ENCODE assay signal across 13 cellular contexts in genomic region chr5:160926428-160926827, GRCh38.
DNase-seq lines count a peak whose midpoint lies in the region; ATAC-seq, FAIRE-seq and TF ChIP-seq lines count a peak whose summit lies in the region.
"Had no signal": no experiment of that assay in that cellular context is flagged by ENCODE, and none has a peak within 500 bp of the region (broad histone marks: within the 10 kb centered on the region; RNA-seq: fewer than 3 reads in every experiment).

No MANE protein-coding gene starts in this region.

- no peaks in the 10 kb centered on the region for H3K27me3 ChIP-seq in astrocyte (ENCODE audit: insufficient read depth, low read length)
- no peaks in the 10 kb centered on the region for H3K27me3 ChIP-seq in H7 (ENCODE audit: control insufficient read depth, insufficient read depth, low read length)
- H3K27me3 ChIP-seq: Peyer's patch had no signal

- H3K36me3 ChIP-seq in astrocyte (ENCODE audit: insufficient read depth, low read length): no peaks in the 10 kb centered on the region
- H3K36me3 ChIP-seq in H7 (replicated peaks; ENCODE audit: control insufficient read depth, insufficient read depth, low read length): no peaks in the 10 kb centered on the region
- H3K36me3 ChIP-seq: Peyer's patch had no signal

- DNase-seq in GM04504 (ENCODE audit: low read depth) (peak; percentile 10), NCI-H2081 treated with DMSO at 0.1 percent for 48 hours (lab: John Stamatoyannopoulos, UW) (peak; percentile 91), astrocyte (ENCODE audit: low read depth) (peak; percentile 5), H7 (no peak), T1000 (lab: John Stamatoyannopoulos, UW) (no peak)
- DNase-seq in activated CD4-positive, CD25-positive, alpha-beta regulatory T cell treated with anti-CD3 and anti-CD28 coated beads, Interleukin-2, amount 50 U/mL, for 72 hours: no peak
- DNase-seq: activated CD4-positive, alpha-beta T cell treated with anti-CD3 and anti-CD28 coated beads for 36 hours; DND-41; stimulated activated naive CD8-positive, alpha-beta T cell treated with anti-CD3 and anti-CD28 coated beads, Interleukin-15, Interleukin-2, amounts not matched to agents 100 U/mL and 50 U/mL, for 24 hours had no signal

- ATAC-seq in HG03378 (IDR thresholded peaks at IDR 0.05; ENCODE audit: unreplicated experiment): no peak
- ATAC-seq: activated CD4-positive, alpha-beta T cell treated with anti-CD3 and anti-CD28 coated beads for 36 hours; stimulated activated naive CD8-positive, alpha-beta T cell treated with anti-CD3 and anti-CD28 coated beads, Interleukin-15, Interleukin-2, amounts not matched to agents 100 U/mL and 50 U/mL, for 24 hours had no signal

- no peak overlapping the region for H2AFZ ChIP-seq in astrocyte (ENCODE audit: low read depth, low read length)

- H3K4me1 Mint-ChIP-seq in astrocyte (ENCODE audit: low read depth, unreplicated experiment) (peaks cover 8% of the 10 kb centered on the region), nephron (peaks cover 25% of the 10 kb centered on the region)
- H3K4me1 Mint-ChIP-seq: activated CD4-positive, alpha-beta T cell treated with anti-CD3 and anti-CD28 coated beads for 36 hours had no signal

- TF ChIP-seq CTCF in astrocyte (IDR thresholded peaks at IDR 0.05; ENCODE audit: insufficient read depth, low read depth, low read length): no peak
- no peak for TF ChIP-seq CTCF in nephron (IDR thresholded peaks at IDR 0.05; ENCODE audit: unreplicated experiment in 3 of 3)

- H3K9me3 ChIP-seq in astrocyte (ENCODE audit: insufficient read depth, low read depth, low read length): no peaks in the 10 kb centered on the region
- H3K9me3 ChIP-seq: Peyer's patch had no signal

- H3K27ac ChIP-seq in astrocyte (ENCODE audit: low read depth, low read length): no peak overlapping the region
- H3K27ac ChIP-seq: Peyer's patch had no signal

- H3K79me2 ChIP-seq in astrocyte (ENCODE audit: insufficient read depth, low read length): no peaks in the 10 kb centered on the region

- H3K27me3 Mint-ChIP-seq in astrocyte (ENCODE audit: low read depth, unreplicated experiment): peaks cover 5% of the 10 kb centered on the region
- H3K27me3 Mint-ChIP-seq in nephron (ENCODE audit: low read depth): peaks cover 20% of the 10 kb centered on the region
- H3K27me3 Mint-ChIP-seq: activated CD4-positive, alpha-beta T cell treated with anti-CD3 and anti-CD28 coated beads for 36 hours had no signal

- no peak overlapping the region for H3K9ac ChIP-seq in astrocyte (ENCODE audit: low read length)

- no peak for FAIRE-seq in astrocyte (lab: Jason Lieb, UNC)

- H3K27ac Mint-ChIP-seq in astrocyte (ENCODE audit: unreplicated experiment) (no peak overlapping the region), nephron (peak overlapping the region in 2 of 3 experiments; percentile 19 to 36)
- H3K27ac Mint-ChIP-seq: activated CD4-positive, alpha-beta T cell treated with anti-CD3 and anti-CD28 coated beads for 36 hours had no signal

- H4K20me1 ChIP-seq in astrocyte (ENCODE audit: insufficient read depth, low read length): no peaks in the 10 kb centered on the region

- no peaks in the 10 kb centered on the region for H3K9me3 Mint-ChIP-seq in astrocyte (ENCODE audit: unreplicated experiment)
- no peaks in the 10 kb centered on the region for H3K9me3 Mint-ChIP-seq in nephron

- H3K4me3 ChIP-seq in astrocyte (ENCODE audit: insufficient read depth, low read depth, low read length) (no peak overlapping the region), H7 (ENCODE audit: insufficient read depth, low read depth, low read length) (no peak overlapping the region)
- H3K4me3 ChIP-seq: Peyer's patch, smooth muscle cell had no signal

- H3K4me1 ChIP-seq in astrocyte (ENCODE audit: insufficient read depth, low read length): no peaks in the 10 kb centered on the region

- no peaks in the 10 kb centered on the region for H3K36me3 Mint-ChIP-seq in astrocyte (ENCODE audit: low read depth, unreplicated experiment)
- H3K36me3 Mint-ChIP-seq in nephron (ENCODE audit: low read depth): no peaks in the 10 kb centered on the region

- H3K4me2 ChIP-seq in astrocyte (ENCODE audit: low read length): no peak overlapping the region
- H3K4me2 ChIP-seq: smooth muscle cell had no signal

- H3K4me3 Mint-ChIP-seq in astrocyte (ENCODE audit: unreplicated experiment) (no peak overlapping the region), nephron (no peak overlapping the region)
- H3K4me3 Mint-ChIP-seq: activated CD4-positive, alpha-beta T cell treated with anti-CD3 and anti-CD28 coated beads for 36 hours had no signal

Comparison
In these comparisons a context has a peak if more than half of its experiments do, and no peak if none do; other contexts are left out.
1. DNase-seq: peak in GM04504 (single experiment), NCI-H2081 treated with DMSO at 0.1 percent for 48 hours (single experiment) and astrocyte (single experiment); none in activated CD4-positive, CD25-positive, alpha-beta regulatory T cell treated with anti-CD3 and anti-CD28 coated beads, Interleukin-2, amount 50 U/mL, for 72 hours (single experiment), H7 (single experiment) and T1000 (single experiment).